1 cellular context compared by ENCODE assay signal in the genomic region with DNA sequence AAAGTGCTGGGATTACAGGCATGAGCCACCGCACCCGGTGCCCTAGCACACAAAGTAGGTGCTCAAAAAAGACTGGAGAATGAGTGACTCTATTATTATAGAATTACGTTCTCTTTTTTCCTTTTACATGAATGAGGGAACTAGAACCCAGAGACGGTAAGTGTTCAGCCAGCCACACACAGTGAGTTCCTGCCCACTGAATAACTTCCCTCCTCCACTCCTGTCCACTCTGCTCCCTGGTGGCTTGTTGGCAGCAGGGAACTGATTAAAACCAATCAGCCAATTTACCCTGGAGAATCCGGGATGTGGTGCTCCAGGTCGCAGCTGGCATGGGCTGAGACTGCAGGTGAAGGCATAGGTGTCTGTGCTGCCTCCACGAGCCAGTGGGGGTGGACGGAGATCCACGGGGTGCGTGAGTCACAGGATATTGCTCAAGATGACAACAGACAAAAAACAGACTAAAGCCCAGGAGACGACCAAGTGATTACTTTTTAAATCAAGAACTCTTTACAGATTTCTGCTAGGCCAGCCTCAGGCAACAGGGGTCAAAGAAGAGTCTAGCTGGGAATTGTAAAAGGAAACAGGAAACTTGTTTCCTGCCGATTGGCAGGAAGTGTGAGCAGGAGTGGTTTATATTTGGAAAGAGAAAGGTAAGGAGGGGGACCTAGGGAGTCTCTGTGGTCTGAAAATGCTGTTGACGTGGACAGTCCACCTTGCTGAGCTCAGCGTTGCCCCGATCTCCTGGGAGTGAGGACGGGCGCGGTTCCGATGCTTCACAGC.
TF ChIP-seq lines count a peak whose summit lies in the region.

No MANE protein-coding gene starts in this region.

TF ChIP-seq in H1, 55 proteins besides CTCF, POLR2A, EP300 and RAD21 (continued from another document):
- TF ChIP-seq CHD7 (IDR thresholded peaks at IDR 0.05; ENCODE audit: insufficient replicate concordance, low read length): no peak
- no peak for TF ChIP-seq YY1 (IDR thresholded peaks at IDR 0.05; ENCODE audit: low read depth, low read length)
- no peak for TF ChIP-seq CBX8 (IDR thresholded peaks at IDR 0.05; ENCODE audit: borderline replicate concordance, low read depth, low read length)
- TF ChIP-seq CHD1 (IDR thresholded peaks at IDR 0.05; ENCODE audit: low read depth, low read length): no peak
- no peak for TF ChIP-seq HDAC2 (IDR thresholded peaks at IDR 0.05; ENCODE audit: borderline replicate concordance in 1 of 2, low read depth in 2 of 2, low read length in 2 of 2)
